17 cellular contexts compared by ENCODE assay signal in the genomic region with DNA sequence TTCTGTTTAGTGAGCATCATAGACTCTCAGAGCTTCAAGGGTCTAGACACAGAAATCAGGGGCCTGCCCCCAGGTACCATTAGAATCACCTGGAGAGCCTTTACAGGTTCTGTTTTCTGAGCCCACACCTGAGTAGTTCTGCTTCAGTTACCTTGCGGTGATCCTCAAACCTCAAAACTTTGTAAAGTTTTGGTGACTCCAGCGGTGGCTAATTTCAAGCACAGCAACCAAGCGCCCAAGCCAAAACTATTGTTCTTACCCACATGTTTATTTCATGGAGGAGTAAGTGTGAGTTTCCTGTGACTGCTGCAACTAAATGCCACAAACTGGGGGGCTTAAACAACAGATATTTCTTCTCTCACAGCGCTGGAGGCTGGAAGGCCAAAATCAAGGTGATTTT.
A peak's percentile ranks its signal among the peaks of the same experiment; 100 is the strongest.
DNase-seq lines count a peak whose midpoint lies in the region; ATAC-seq, FAIRE-seq and TF ChIP-seq lines count a peak whose summit lies in the region.
"Had no signal": no experiment of that assay in that cellular context is flagged by ENCODE, and none has a peak within 500 bp of the region (broad histone marks: within the 10 kb centered on the region; RNA-seq: fewer than 3 reads in every experiment).

No MANE protein-coding gene starts in this region.

- FAIRE-seq in keratinocyte (lab: Jason Lieb, UNC), result peak; percentile 66
- FAIRE-seq: A549, D721Med, G401.6, GM12891, H54 had no signal

- H3K27me3 ChIP-seq in GM23338 (ENCODE audit: insufficient read depth) (no peaks in the 10 kb centered on the region), keratinocyte (ENCODE audit: control insufficient read depth, extremely low read depth, insufficient read depth, low read length) (peaks cover 35% of the 10 kb centered on the region), aorta (ENCODE audit: control insufficient read depth in 1 of 2, insufficient read depth in 2 of 2, low read length in 1 of 2) (no peaks in the 10 kb centered on the region)

- H3K36me3 ChIP-seq in GM23338 (ENCODE audit: insufficient read depth) (no peaks in the 10 kb centered on the region), keratinocyte (ENCODE audit: control insufficient read depth in 2 of 2, extremely low read depth in 1 of 2, insufficient read depth in 2 of 2, low read length in 2 of 2) (no peaks in the 10 kb centered on the region), aorta (ENCODE audit: control insufficient read depth in 1 of 2, insufficient read depth in 2 of 2, low read length in 1 of 2) (no peaks in the 10 kb centered on the region)

- peaks cover 9% of the 10 kb centered on the region for H3K27me3 Mint-ChIP-seq in GM23338 (ENCODE audit: insufficient read depth, low read depth, poor library complexity)
- no peaks in the 10 kb centered on the region for H3K27me3 Mint-ChIP-seq in osteocyte (ENCODE audit: unreplicated experiment)

- H3F3A ChIP-seq in GM23338 (replicated peaks; ENCODE audit: low read depth), result no peaks in the 10 kb centered on the region

- H2AFZ ChIP-seq in GM23338, result peak overlapping the region; percentile 69
- H2AFZ ChIP-seq in keratinocyte (ENCODE audit: control insufficient read depth, low read length), result no peak overlapping the region
- H2AFZ ChIP-seq: GM23248 had no signal

- H3K36me3 Mint-ChIP-seq in GM23338 (ENCODE audit: low read depth), result no peaks in the 10 kb centered on the region
- H3K36me3 Mint-ChIP-seq in osteocyte (ENCODE audit: unreplicated experiment), result no peaks in the 10 kb centered on the region
- H3K36me3 Mint-ChIP-seq in stimulated activated effector memory CD8-positive, alpha-beta T cell treated with anti-CD3 and anti-CD28 coated beads, Interleukin-12 subunit alpha, Interleukin-12 subunit beta, amount 100 ng/mL, for 72 hours, result no peaks in the 10 kb centered on the region

- H3K9me3 ChIP-seq in keratinocyte (ENCODE audit: control insufficient read depth, low read depth, low read length) (peaks cover 4% of the 10 kb centered on the region), aorta (ENCODE audit: control insufficient read depth, low read length) (no peaks in the 10 kb centered on the region)
- H3K9me3 ChIP-seq: A549, Caco-2 had no signal

- peaks cover 3% of the 10 kb centered on the region for H3K9me2 ChIP-seq in GM23338 (ENCODE audit: insufficient read depth)

- no peak overlapping the region for H3K9ac ChIP-seq in keratinocyte (ENCODE audit: control insufficient read depth, extremely low read depth, insufficient read depth, low read length)
- H3K9ac ChIP-seq: GM23248 had no signal

- H3K27ac ChIP-seq in GM23338 (ENCODE audit: low read depth) (no peak overlapping the region), keratinocyte (ENCODE audit: control insufficient read depth, insufficient read depth, low read length) (no peak overlapping the region), aorta (ENCODE audit: low read depth in 1 of 2, low read length in 2 of 2) (no peak overlapping the region)
- H3K27ac ChIP-seq: A549, GM23248 had no signal

- intact Hi-C loops in aorta (cut with DNase I), result no loop called here

- WGBS in aorta, 2 donors, result 94 to 98% methylated on average over 4 of the region's 4 CpGs

- H3K4me1 ChIP-seq in GM23338 (ENCODE audit: insufficient read depth), result peaks cover 15% of the 10 kb centered on the region
- peaks cover 3% of the 10 kb centered on the region for H3K4me1 ChIP-seq in keratinocyte (ENCODE audit: control insufficient read depth, extremely low read depth, insufficient read depth, low read length)
- peaks cover 0 to 2% of the 10 kb centered on the region in 2 donors for H3K4me1 ChIP-seq in aorta (ENCODE audit: control insufficient read depth in 1 of 2, insufficient read depth in 2 of 2, low read length in 2 of 2)
- H3K4me1 ChIP-seq: Caco-2 had no signal

- ATAC-seq in GM23338, result no peak
- ATAC-seq in HG03378 (IDR thresholded peaks at IDR 0.05; ENCODE audit: unreplicated experiment), result no peak
- ATAC-seq in aorta (ENCODE audit: low FRiP score), result no peak
- no peak for ATAC-seq in stimulated activated effector memory CD8-positive, alpha-beta T cell treated with anti-CD3 and anti-CD28 coated beads, Interleukin-12 subunit alpha, Interleukin-12 subunit beta, amount 100 ng/mL, for 72 hours

- H3K79me2 ChIP-seq in GM23338 (replicated peaks; ENCODE audit: insufficient read depth) (no peaks in the 10 kb centered on the region), keratinocyte (ENCODE audit: control insufficient read depth, insufficient read depth, low read length) (no peaks in the 10 kb centered on the region)

- H3K4me2 ChIP-seq in GM23338 (no peak overlapping the region), keratinocyte (ENCODE audit: control insufficient read depth, extremely low read depth, insufficient read depth, low read depth, low read length) (no peak overlapping the region)
- H3K4me2 ChIP-seq: A549 had no signal

- H3K4me3 ChIP-seq in GM23338 (no peak overlapping the region), astrocyte of the spinal cord (ENCODE audit: low read depth, low read length) (no peak overlapping the region), keratinocyte (ENCODE audit: control insufficient read depth in 2 of 3, extremely low read depth in 1 of 3, insufficient read depth in 2 of 3, low read depth in 1 of 3, low read length in 3 of 3) (no peak overlapping the region), aorta (ENCODE audit: low read length in 2 of 2) (no peak overlapping the region)
- H3K4me3 ChIP-seq: A549, GM23248 had no signal

- in situ Hi-C loops in astrocyte of the spinal cord (cut with HindIII; ENCODE audit: low sequenced_read_pairs), result no loop called here

- dilution Hi-C loops in keratinocyte (cut with MboI; ENCODE audit: extremely low pct_ligation_motif_present, low sequenced_read_pairs), result no loop called here

- H3K4me1 Mint-ChIP-seq in GM23338 (peaks cover 15% of the 10 kb centered on the region), osteocyte (ENCODE audit: unreplicated experiment) (peaks cover 68% of the 10 kb centered on the region)
- no peaks in the 10 kb centered on the region for H3K4me1 Mint-ChIP-seq in stimulated activated effector memory CD8-positive, alpha-beta T cell treated with anti-CD3 and anti-CD28 coated beads, Interleukin-12 subunit alpha, Interleukin-12 subunit beta, amount 100 ng/mL, for 72 hours

- TF ChIP-seq CTCF in GM23338 (conservative IDR thresholded peaks at IDR 0.05; ENCODE audit: low read depth in 2 of 2) (no peak), astrocyte of the spinal cord (IDR thresholded peaks at IDR 0.05; ENCODE audit: low read depth, low read length) (no peak), keratinocyte (optimal IDR thresholded peaks at IDR 0.05 in 1 of 3, IDR thresholded peaks at IDR 0.05 in 1 of 3, conservative IDR thresholded peaks at IDR 0.05 in 1 of 3; ENCODE audit: extremely low read depth in 1 of 3, insufficient read depth in 2 of 3, low read length in 3 of 3) (no peak), osteocyte (IDR thresholded peaks at IDR 0.05) (no peak)

- H3K4me3 Mint-ChIP-seq in GM23338 (no peak overlapping the region), osteocyte (ENCODE audit: unreplicated experiment) (no peak overlapping the region)
- H3K4me3 Mint-ChIP-seq in stimulated activated effector memory CD8-positive, alpha-beta T cell treated with anti-CD3 and anti-CD28 coated beads, Interleukin-12 subunit alpha, Interleukin-12 subunit beta, amount 100 ng/mL, for 72 hours, result no peak overlapping the region
- H3K4me3 Mint-ChIP-seq: CD4-positive, alpha-beta T cell had no signal

- DNase-seq in GM23338 (ENCODE audit: low spot score), result no peak
- DNase-seq in astrocyte of the spinal cord (ENCODE audit: low read depth, low spot score), result peak; percentile 45
- DNase-seq in keratinocyte (ENCODE audit: low read depth, low spot score), result no peak
- no peak for DNase-seq in osteocyte (ENCODE audit: extremely low spot score, unreplicated experiment)
- DNase-seq in aorta, result no peak
- no peak for DNase-seq in stimulated activated effector memory CD8-positive, alpha-beta T cell treated with anti-CD3 and anti-CD28 coated beads, Interleukin-12 subunit alpha, Interleukin-12 subunit beta, amount 100 ng/mL, for 72 hours (ENCODE audit: low spot score in 2 of 2)
- DNase-seq: AML-193; Caco-2; CD4-positive, alpha-beta T cell; GM23248; HCEC 1CT had no signal

- no peak overlapping the region for H3K27ac Mint-ChIP-seq in GM23338
- peak overlapping the region; percentile 98 for H3K27ac Mint-ChIP-seq in osteocyte (ENCODE audit: unreplicated experiment)
- H3K27ac Mint-ChIP-seq in stimulated activated effector memory CD8-positive, alpha-beta T cell treated with anti-CD3 and anti-CD28 coated beads, Interleukin-12 subunit alpha, Interleukin-12 subunit beta, amount 100 ng/mL, for 72 hours, result no peak overlapping the region
- H3K27ac Mint-ChIP-seq: CD4-positive, alpha-beta T cell had no signal

- H4K20me1 ChIP-seq in GM23338 (replicated peaks; ENCODE audit: insufficient read depth) (no peaks in the 10 kb centered on the region), keratinocyte (ENCODE audit: control insufficient read depth, extremely low read depth, insufficient read depth, low read length) (no peaks in the 10 kb centered on the region)

- no peaks in the 10 kb centered on the region for H3K9me1 ChIP-seq in keratinocyte (ENCODE audit: control insufficient read depth, extremely low read depth, insufficient read depth, low read length)

- H3K9me3 Mint-ChIP-seq in GM23338 (peaks cover 6% of the 10 kb centered on the region), osteocyte (ENCODE audit: unreplicated experiment) (no peaks in the 10 kb centered on the region)
- no peaks in the 10 kb centered on the region for H3K9me3 Mint-ChIP-seq in stimulated activated effector memory CD8-positive, alpha-beta T cell treated with anti-CD3 and anti-CD28 coated beads, Interleukin-12 subunit alpha, Interleukin-12 subunit beta, amount 100 ng/mL, for 72 hours
- H3K9me3 Mint-ChIP-seq: CD4-positive, alpha-beta T cell had no signal

TF ChIP-seq in GM23338, 12 proteins besides CTCF, POLR2A, EP300 and RAD21 (continues in another document):
- no peak for TF ChIP-seq NANOG (IDR thresholded peaks at IDR 0.05; ENCODE audit: borderline replicate concordance)
